Comparison of ENCODE assay signal across 11 cellular contexts in the genomic region with DNA sequence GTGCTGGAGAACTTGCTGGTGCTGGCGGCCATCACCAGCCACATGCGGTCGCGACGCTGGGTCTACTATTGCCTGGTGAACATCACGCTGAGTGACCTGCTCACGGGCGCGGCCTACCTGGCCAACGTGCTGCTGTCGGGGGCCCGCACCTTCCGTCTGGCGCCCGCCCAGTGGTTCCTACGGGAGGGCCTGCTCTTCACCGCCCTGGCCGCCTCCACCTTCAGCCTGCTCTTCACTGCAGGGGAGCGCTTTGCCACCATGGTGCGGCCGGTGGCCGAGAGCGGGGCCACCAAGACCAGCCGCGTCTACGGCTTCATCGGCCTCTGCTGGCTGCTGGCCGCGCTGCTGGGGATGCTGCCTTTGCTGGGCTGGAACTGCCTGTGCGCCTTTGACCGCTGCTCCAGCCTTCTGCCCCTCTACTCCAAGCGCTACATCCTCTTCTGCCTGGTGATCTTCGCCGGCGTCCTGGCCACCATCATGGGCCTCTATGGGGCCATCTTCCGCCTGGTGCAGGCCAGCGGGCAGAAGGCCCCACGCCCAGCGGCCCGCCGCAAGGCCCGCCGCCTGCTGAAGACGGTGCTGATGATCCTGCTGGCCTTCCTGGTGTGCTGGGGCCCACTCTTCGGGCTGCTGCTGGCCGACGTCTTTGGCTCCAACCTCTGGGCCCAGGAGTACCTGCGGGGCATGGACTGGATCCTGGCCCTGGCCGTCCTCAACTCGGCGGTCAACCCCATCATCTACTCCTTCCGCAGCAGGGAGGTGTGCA. TPM values are rescaled to one million over a fixed set of nuclear protein-coding genes. Genes with fewer than 3 reads are reported as not detected.
DNase-seq lines count a peak whose midpoint lies in the region; ATAC-seq and TF ChIP-seq lines count a peak whose summit lies in the region.
"Had no signal": no experiment of that assay in that cellular context is flagged by ENCODE, and none has a peak within 500 bp of the region (broad histone marks: within the 10 kb centered on the region; RNA-seq: fewer than 3 reads in every experiment).

No MANE protein-coding gene starts in this region.

- DNase-seq in activated T-cell treated with anti-CD3 and anti-CD28 coated beads for 48 hours (ENCODE audit: low read depth), result peak; percentile 23
- DNase-seq in activated T-cell treated with anti-CD3 and anti-CD28 coated beads, Interleukin-2, amount 50 U/mL, for 1 hour, result no peak
- DNase-seq in heart right ventricle, result no peak
- DNase-seq in transverse colon, result no peak
- DNase-seq in left colon, result no peak
- no peak for DNase-seq in NCI-H524 (lab: John Stamatoyannopoulos, UW)
- DNase-seq in smooth muscle cell (lab: John Stamatoyannopoulos, UW; ENCODE audit: unreplicated experiment), result no peak
- DNase-seq: brain microvascular endothelial cell had no signal

- H3F3A ChIP-seq in smooth muscle cell (ENCODE audit: low read depth), result no peaks in the 10 kb centered on the region

- WGBS in heart right ventricle, 2 donors, result 88 to 89% methylated on average over 52 of the region's 52 CpGs
- 58 to 80% methylated on average over 1 to 28 of the region's 52 CpGs for WGBS in transverse colon (ENCODE audit: low coverage in 1 of 2), 2 donors
- 94% methylated on average over 52 of the region's 52 CpGs for WGBS in smooth muscle cell (ENCODE audit: low lambda C conversion rate)

- TF ChIP-seq EP300 in transverse colon (IDR thresholded peaks at IDR 0.05; ENCODE audit: low read depth), result no peak

- H3K9me3 ChIP-seq in heart right ventricle, result no peaks in the 10 kb centered on the region
- H3K9me3 ChIP-seq in transverse colon, result no peaks in the 10 kb centered on the region
- H3K9me3 ChIP-seq in smooth muscle cell (replicated peaks; ENCODE audit: low read depth), result no peaks in the 10 kb centered on the region
- H3K9me3 ChIP-seq: SJCRH30 had no signal

- H3K9ac ChIP-seq in smooth muscle cell (ENCODE audit: low read depth), result no peak overlapping the region

- H3K4me1 ChIP-seq in heart right ventricle (peaks cover 0 to 41% (median 3%) of the 10 kb centered on the region in 9 donors), transverse colon (peaks cover 11 to 18% (median 16%) of the 10 kb centered on the region in 4 donors), smooth muscle cell (ENCODE audit: low read depth) (no peaks in the 10 kb centered on the region)
- H3K4me1 ChIP-seq: SJCRH30 had no signal

- peak overlapping the region in 7 of 10 donors; percentile 5 to 98 (median 39) for H3K27ac ChIP-seq in heart right ventricle
- H3K27ac ChIP-seq in transverse colon, result peak overlapping the region; percentile 61 to 74 (median 63)
- H3K27ac ChIP-seq in smooth muscle cell (ENCODE audit: low read depth), result no peak overlapping the region
- H3K27ac ChIP-seq: brain microvascular endothelial cell, SJCRH30 had no signal

- H3K4me3 ChIP-seq in heart right ventricle (peak overlapping the region in 6 of 10 donors; percentile 0 to 66 (median 24)), transverse colon (peak overlapping the region in 3 of 4 donors; percentile 10 to 40 (median 25)), smooth muscle cell (no peak overlapping the region)
- H3K4me3 ChIP-seq: SJCRH30 had no signal

- H3K36me3 ChIP-seq in heart right ventricle (peaks cover 0 to 3% (median 0%) of the 10 kb centered on the region in 9 donors), transverse colon (no peaks in the 10 kb centered on the region), smooth muscle cell (ENCODE audit: low read depth) (no peaks in the 10 kb centered on the region)
- H3K36me3 ChIP-seq: brain microvascular endothelial cell, SJCRH30 had no signal

- no peaks in the 10 kb centered on the region for H4K20me1 ChIP-seq in smooth muscle cell (ENCODE audit: low read depth)

- TF ChIP-seq CTCF in heart right ventricle (IDR thresholded peaks at IDR 0.05) (no peak), transverse colon (IDR thresholded peaks at IDR 0.05) (no peak), smooth muscle cell (IDR thresholded peaks at IDR 0.05; ENCODE audit: borderline replicate concordance, insufficient read depth, poor library complexity, severe bottlenecking) (no peak)

- no peaks in the 10 kb centered on the region for H3K79me2 ChIP-seq in smooth muscle cell (ENCODE audit: low read depth)

- intact Hi-C loops in heart right ventricle (cut with DNase I), result no loop called here
- intact Hi-C loops in transverse colon (cut with DNase I; ENCODE audit: low total_unique reads), result no loop called here
- intact Hi-C loops in left colon (cut with DNase I, micrococcal nuclease), result no loop called here

- no peaks in the 10 kb centered on the region for H3K27me3 ChIP-seq in heart right ventricle
- H3K27me3 ChIP-seq in transverse colon, result no peaks in the 10 kb centered on the region
- H3K27me3 ChIP-seq in smooth muscle cell (ENCODE audit: low read depth), result no peaks in the 10 kb centered on the region
- H3K27me3 ChIP-seq: brain microvascular endothelial cell, SJCRH30 had no signal

- peak; percentile 34 for TF ChIP-seq POLR2A in Raji (IDR thresholded peaks at IDR 0.05; ENCODE audit: insufficient read depth, low read depth, low read length)
- peak; percentile 2 for TF ChIP-seq POLR2A in transverse colon (IDR thresholded peaks at IDR 0.05)

- ATAC-seq in heart right ventricle, result peak in 3 of 8 donors; percentile 7 to 18 (median 9)
- no peak for ATAC-seq in left colon

- no peak overlapping the region for H2AFZ ChIP-seq in smooth muscle cell (ENCODE audit: low read depth)

- no peak overlapping the region for H3K4me2 ChIP-seq in smooth muscle cell

- in situ Hi-C loops in transverse colon (cut with MboI; ENCODE audit: low pct_ligation_motif_present in 1 of 4, low pct_unique_long_range_greater_than_20kb in 1 of 4, low sequenced_read_pairs in 3 of 4), result no loop called here

RNA-seq across cellular contexts. Expression of gene S1PR4, which starts 0.6 kb away (rescaled TPM):
- total RNA-seq in heart right ventricle (1 to 10 TPM in 1 of 10 donors, under 1 TPM in 9; 0.24 to 3.3 (median 0.59) TPM), transverse colon (10 to 100 TPM in 1 of 4 donors, 1 to 10 TPM in 1, under 1 TPM in 1, not detected in 1; 0.68 to 14.6 (median 6.0) TPM), left colon (1 to 10 TPM in 1 of 2 donors, under 1 TPM in 1; 0.55 to 1.1 TPM), smooth muscle cell (not detected in 2 replicates)
- polyA plus RNA-seq in heart right ventricle (1 to 10 TPM; 1.5 to 1.9 TPM), smooth muscle cell (not detected in 2 replicates)
- total RNA-seq: SJCRH30 had no signal
- polyA plus RNA-seq: AG04450 had no signal

RNA-seq across cellular contexts. Expression of gene NCLN, which starts 6.6 kb away (rescaled TPM):
- total RNA-seq in heart right ventricle, result 10 to 100 TPM; 17.1 to 36.3 (median 24.6) TPM
- polyA plus RNA-seq in heart right ventricle, result 10 to 100 TPM; 31.4 to 43.6 TPM
- 100 to 1,000 TPM in 2 of 4 donors, 10 to 100 TPM in 2; 65.4 to 142 (median 102) TPM for total RNA-seq in transverse colon
- 100 to 1,000 TPM in 1 of 2 donors, 10 to 100 TPM in 1; 77.3 to 113 TPM for total RNA-seq in left colon
- total RNA-seq in smooth muscle cell, result 24.2 and 44.5 TPM in 2 replicates
- polyA plus RNA-seq in smooth muscle cell, result 95.9 and 97.4 TPM in 2 replicates

RNA-seq across cellular contexts. Expression of gene GNA15, which starts 43.3 kb away (rescaled TPM):
- total RNA-seq in heart right ventricle (1 to 10 TPM in 5 of 10 donors, under 1 TPM in 5; 0.42 to 8.9 (median 0.99) TPM), transverse colon (1 to 10 TPM in 2 of 4 donors, not detected in 2; 1.9 to 2.2 TPM), left colon (1 to 10 TPM; 3.0 to 4.8 TPM), smooth muscle cell (1.5 and 1.8 TPM in 2 replicates)
- polyA plus RNA-seq in heart right ventricle (1 to 10 TPM; 1.0 to 1.4 TPM), smooth muscle cell (0.43 and 1.2 TPM in 2 replicates)
- polyA plus RNA-seq: AG04450 had no signal

RNA-seq across cellular contexts. Expression of gene CELF5, which starts 45.3 kb away (rescaled TPM):
- total RNA-seq in heart right ventricle, result not detected
- polyA plus RNA-seq in heart right ventricle, result not detected
- total RNA-seq in transverse colon, result under 1 TPM in 2 of 4 donors, not detected in 2; 0.27 to 0.48 TPM
- 1 to 10 TPM in 1 of 2 donors, under 1 TPM in 1; 0.67 to 1.2 TPM for total RNA-seq in left colon
- not detected in 2 replicates for total RNA-seq in smooth muscle cell
- 0.18 TPM in 1 of 2 replicates, not detected in the other for polyA plus RNA-seq in smooth muscle cell
- total RNA-seq: SJCRH30 had no signal
- polyA plus RNA-seq: AG04450 had no signal
